ENCODE assay signal across 11 cellular contexts in genomic region chr16:55759983-55760664, GRCh38.
A peak's percentile ranks its signal among the peaks of the same experiment; 100 is the strongest.
DNase-seq lines count a peak whose midpoint lies in the region; ATAC-seq lines count a peak whose summit lies in the region.
"Had no signal": no experiment of that assay in that cellular context is flagged by ENCODE, and none has a peak within 500 bp of the region (broad histone marks: within the 10 kb centered on the region; RNA-seq: fewer than 3 reads in every experiment).

No MANE protein-coding gene starts in this region.

- DNase-seq in Right ventricle myocardium inferior (ENCODE audit: missing footprints): no peak
- no peak for DNase-seq in cardiac septum (ENCODE audit: low spot score)
- peak; percentile 29 to 84 (median 79) for DNase-seq in right cardiac atrium
- DNase-seq in mucosa of gallbladder (ENCODE audit: low spot score): peak; percentile 61
- DNase-seq in MG63: no peak
- DNase-seq: activated B cell treated with CpG ODN at 0.5 μM for 24 hours, NCI-H2081 treated with DMSO at 0.1 percent for 48 hours had no signal

- ATAC-seq in Right ventricle myocardium inferior (peak; percentile 76), right cardiac atrium (peak; percentile 66 to 79), GM19395 (IDR thresholded peaks at IDR 0.05; ENCODE audit: unreplicated experiment) (no peak), HG02571 (IDR thresholded peaks at IDR 0.05; ENCODE audit: unreplicated experiment) (no peak), HG03045 (IDR thresholded peaks at IDR 0.05; ENCODE audit: unreplicated experiment) (no peak)

- no peaks in the 10 kb centered on the region for H3K27me3 ChIP-seq in right cardiac atrium (ENCODE audit: control insufficient read depth, insufficient read depth)
- peaks cover 15% of the 10 kb centered on the region for H3K27me3 ChIP-seq in MG63

- no peak overlapping the region for H3K27ac ChIP-seq in right cardiac atrium (ENCODE audit: low read length)
- H3K27ac ChIP-seq: thoracic aorta had no signal

- intact Hi-C loops in Right ventricle myocardium inferior (cut with DNase I): loop anchor here (2.0 kb wide), 1 partner anchor 73 kb away; the partner anchor contains the start of gene CES1
- intact Hi-C loops in cardiac septum (cut with DNase I): no loop called here
- intact Hi-C loops in right cardiac atrium (cut with DNase I): loop anchor here in 2 of 4 donors (2.0 to 5.0 kb wide), 2 partner anchors 71 to 72 kb away; partner anchors contain the start of gene CES1 (in 1 of the 2)

- whole genome bisulfite sequencing in right cardiac atrium: 28% methylated on average over 12 of the region's 12 CpGs

- peaks cover 4% of the 10 kb centered on the region for H3K4me1 ChIP-seq in right cardiac atrium (ENCODE audit: control insufficient read depth, insufficient read depth, low read length)

- H3K9me3 ChIP-seq in right cardiac atrium (ENCODE audit: control insufficient read depth, low read length): no peaks in the 10 kb centered on the region
- H3K9me3 ChIP-seq in MG63: no peaks in the 10 kb centered on the region
- H3K9me3 ChIP-seq: thoracic aorta had no signal

- H3K4me3 ChIP-seq in right cardiac atrium (ENCODE audit: low read length): no peak overlapping the region
- no peak overlapping the region for H3K4me3 ChIP-seq in MG63
- H3K4me3 ChIP-seq: thoracic aorta had no signal

- H3K36me3 ChIP-seq in MG63: no peaks in the 10 kb centered on the region
- H3K36me3 ChIP-seq: thoracic aorta had no signal

Comparison
In these comparisons a context has a peak if more than half of its experiments do, and no peak if none do; other contexts are left out.
1. DNase-seq: peak in right cardiac atrium (3 of 3) and mucosa of gallbladder (single experiment); none in Right ventricle myocardium inferior (single experiment), cardiac septum (single experiment) and MG63 (single experiment).
2. ATAC-seq: peak in Right ventricle myocardium inferior (single experiment) and right cardiac atrium (2 of 2); none in GM19395 (single experiment), HG02571 (single experiment) and HG03045 (single experiment).